In the genomic region with DNA sequence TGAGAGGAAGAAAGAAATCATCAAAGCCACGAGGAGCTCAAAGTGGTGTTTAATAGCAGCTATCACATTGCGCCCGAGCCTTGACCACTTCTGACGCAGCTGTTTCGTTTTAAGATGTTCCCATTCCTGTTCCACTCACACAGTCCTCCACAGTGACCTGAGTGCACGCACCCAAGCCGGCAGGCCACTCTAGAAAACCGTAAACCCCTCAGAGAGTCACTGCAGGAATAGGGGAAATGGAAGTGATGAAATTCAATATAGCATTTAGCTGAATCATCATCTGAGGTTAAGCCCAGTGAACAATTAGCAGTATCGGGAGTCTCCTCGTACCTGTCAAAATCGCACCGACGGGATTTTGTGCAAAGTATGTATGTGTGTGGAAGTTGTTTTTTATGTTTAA, we compare ENCODE assay signal across 20 cellular contexts. TPM values are rescaled to one million over a fixed set of nuclear protein-coding genes. Genes with fewer than 3 reads are reported as not detected.
DNase-seq lines count a peak whose midpoint lies in the region; ATAC-seq, FAIRE-seq and TF ChIP-seq lines count a peak whose summit lies in the region.
"Had no signal": no experiment of that assay in that cellular context is flagged by ENCODE, and none has a peak within 500 bp of the region (broad histone marks: within the 10 kb centered on the region; RNA-seq: fewer than 3 reads in every experiment).

No MANE protein-coding gene starts in this region.

- no peak overlapping the region for H2BK120ac ChIP-seq in IMR-90 (ENCODE audit: low read depth, low read length)

- H3K4me2 ChIP-seq in IMR-90 (ENCODE audit: low read depth, low read length) = peak overlapping the region; percentile 35; the same call in 1 of the 2 replicates

- H3K9me3 ChIP-seq in IMR-90 (ENCODE audit: control insufficient read depth, insufficient read depth, low read length) = no peaks in the 10 kb centered on the region
- no peaks in the 10 kb centered on the region for H3K9me3 ChIP-seq in RWPE2 (ENCODE audit: severe bottlenecking)
- no peaks in the 10 kb centered on the region for H3K9me3 ChIP-seq in right atrium auricular region
- H3K9me3 ChIP-seq: neutrophil, testis had no signal

- no peak for FAIRE-seq in D721Med (lab: Jason Lieb, UNC)
- FAIRE-seq: GM12878, islet of Langerhans had no signal

- no peak for ATAC-seq in IMR-90 (ENCODE audit: low read depth)
- peak; percentile 36; the same call in 1 of the 3 replicates for ATAC-seq in RWPE2 (ENCODE audit: low read depth)
- ATAC-seq: GM12878 had no signal

- no peak overlapping the region for H3K23ac ChIP-seq in IMR-90 (ENCODE audit: low read depth, low read length)

- H4K20me1 ChIP-seq in IMR-90 (ENCODE audit: insufficient read depth, low read length) = no peaks in the 10 kb centered on the region

- in situ Hi-C loops in IMR-90 (cut with MboI; ENCODE audit: low sequenced_read_pairs) = no loop called here

- no peak overlapping the region for H4K8ac ChIP-seq in IMR-90 (ENCODE audit: low read depth in 2 of 2, low read length in 2 of 2)

- no peak overlapping the region for H3K18ac ChIP-seq in IMR-90 (ENCODE audit: low read depth, low read length)

- no peak overlapping the region for H3K4ac ChIP-seq in IMR-90 (ENCODE audit: low read depth, low read length)

- H3K4me1 ChIP-seq in IMR-90 (ENCODE audit: control insufficient read depth, insufficient read depth, low read length) (no peaks in the 10 kb centered on the region), RWPE2 (ENCODE audit: insufficient read depth, poor library complexity, severe bottlenecking) (no peaks in the 10 kb centered on the region), right atrium auricular region (peaks cover 0 to 6% of the 10 kb centered on the region in 2 donors)
- H3K4me1 ChIP-seq: testis had no signal

- POLR2A ChIA-PET in IMR-90 (lab: Charles Lee; ENCODE audit: unreplicated experiment) = no interaction called here

- peak; percentile 32 for DNase-seq in CD1c-positive myeloid dendritic cell (ENCODE audit: extremely low spot score)
- no peak for DNase-seq in IMR-90
- DNase-seq in RWPE2 (ENCODE audit: low spot score) = no peak
- no peak for DNase-seq in right atrium auricular region (ENCODE audit: low spot score)
- no peak for DNase-seq in activated CD4-positive, alpha-beta T cell treated with anti-CD3 and anti-CD28 coated beads for 4 hours
- no peak for DNase-seq in D721Med (ENCODE audit: insufficient read length, low spot score)
- no peak for DNase-seq in NCI-H146 treated with DMSO at 0.1 percent for 48 hours (lab: John Stamatoyannopoulos, UW; ENCODE audit: unreplicated experiment)
- DNase-seq in effector CD8-positive, alpha-beta T cell (lab: John Stamatoyannopoulos, UW) = no peak
- DNase-seq: activated naive CD4-positive, alpha-beta T cell treated with anti-CD3 and anti-CD28 coated beads, Interleukin-2, amount 50 U/mL, for 16 hours; COR-L47; glutamatergic neuron; mesendoderm; NCI-H2081; stimulated activated CD4-positive, alpha-beta T cell treated with anti-CD3 and anti-CD28 coated beads, Interleukin-4, amount 100 ng/mL, for 4 hours; testis had no signal

- intact Hi-C loops in IMR-90 (cut with micrococcal nuclease) = loop anchor here (5.0 kb wide), 1 partner anchor 44 kb away; no protein-coding TSS in a partner anchor

- H4K91ac ChIP-seq in IMR-90 (ENCODE audit: insufficient read depth, low read depth, low read length) = no peak overlapping the region

- H3K36me3 ChIP-seq in IMR-90 (ENCODE audit: control insufficient read depth, insufficient read depth, low read length) = no peaks in the 10 kb centered on the region
- no peaks in the 10 kb centered on the region for H3K36me3 ChIP-seq in RWPE2 (ENCODE audit: low read depth)
- H3K36me3 ChIP-seq in right atrium auricular region = no peaks in the 10 kb centered on the region
- H3K36me3 ChIP-seq: neutrophil had no signal

- CTCF ChIA-PET in IMR-90 (lab: Yijun Ruan, JAX) = interaction anchor here (0.6 kb wide), 1 partner anchor 49 kb away, joined by 4 read pairs; no protein-coding TSS in a partner anchor

- no peak overlapping the region for H3K14ac ChIP-seq in IMR-90 (replicated peaks; ENCODE audit: low read depth, low read length)

- WGBS in IMR-90 (ENCODE audit: extremely low coverage in 2 of 2, insufficient read length in 1 of 2), 2 experiments = no CpG with 5 or more reads among the region's 13 CpGs

- H3K79me1 ChIP-seq in IMR-90 (ENCODE audit: low read depth in 1 of 2, low read length in 2 of 2) = no peaks in the 10 kb centered on the region

- dilution Hi-C loops in IMR-90 (cut with HindIII; ENCODE audit: low sequenced_read_pairs, unreplicated experiment) = no loop called here

- no peak overlapping the region for H4K5ac ChIP-seq in IMR-90 (ENCODE audit: low read depth, low read length)

- H2AK9ac ChIP-seq in IMR-90 (replicated peaks; ENCODE audit: low read depth, low read length, poor library complexity) = no peak overlapping the region

- H3K27ac ChIP-seq in IMR-90 (ENCODE audit: insufficient read depth, low read length) (no peak overlapping the region), RWPE2 (ENCODE audit: poor library complexity, severe bottlenecking) (no peak overlapping the region), right atrium auricular region (peak overlapping the region; percentile 49 to 72)
- H3K27ac ChIP-seq: coronary artery, neutrophil, testis had no signal

- no peak overlapping the region for H2BK20ac ChIP-seq in IMR-90 (ENCODE audit: low read depth, low read length)

- no peak for TF ChIP-seq CTCF in IMR-90 (conservative IDR thresholded peaks at IDR 0.05; ENCODE audit: low read depth, low read length)
- no peak for TF ChIP-seq CTCF in RWPE2 (IDR thresholded peaks at IDR 0.05; ENCODE audit: poor library complexity, severe bottlenecking)
- TF ChIP-seq CTCF in right atrium auricular region (IDR thresholded peaks at IDR 0.05) = no peak
- no peak for TF ChIP-seq CTCF in D721Med (IDR thresholded peaks at IDR 0.05; ENCODE audit: insufficient read depth, missing control alignments)

- peaks cover 13% of the 10 kb centered on the region for H3K27me3 ChIP-seq in IMR-90 (ENCODE audit: control insufficient read depth, insufficient read depth, low read length)
- H3K27me3 ChIP-seq in RWPE2 (ENCODE audit: insufficient read depth, poor library complexity, severe bottlenecking) = peaks cover 75% of the 10 kb centered on the region
- H3K27me3 ChIP-seq in right atrium auricular region = no peaks in the 10 kb centered on the region
- H3K27me3 ChIP-seq: testis had no signal

- no peak overlapping the region for H2BK5ac ChIP-seq in IMR-90 (ENCODE audit: low read depth, low read length, poor library complexity, severe bottlenecking)

- BruUV-seq in IMR-90 (replicated peaks; lab: Mats Ljungman, UMichigan) = no TSS peak

- H2BK15ac ChIP-seq in IMR-90 (ENCODE audit: low read depth, low read length) = no peak overlapping the region

- H3K4me3 ChIP-seq in IMR-90 (ENCODE audit: insufficient read depth, low read depth, low read length) (no peak overlapping the region), RWPE2 (ENCODE audit: severe bottlenecking) (no peak overlapping the region), right atrium auricular region (peak overlapping the region in 1 of 2 donors; percentile 4)
- H3K4me3 ChIP-seq: coronary artery, GM12878, testis had no signal

- H3K9me1 ChIP-seq in IMR-90 (ENCODE audit: insufficient read depth, low read length) = no peaks in the 10 kb centered on the region

- H3K56ac ChIP-seq in IMR-90 (ENCODE audit: extremely low read depth, insufficient read depth, low read length) = no peak overlapping the region

- TF ChIP-seq RAD21 in IMR-90 (IDR thresholded peaks at IDR 0.05; ENCODE audit: low read length) = no peak

- no peak overlapping the region for H2AK5ac ChIP-seq in IMR-90 (ENCODE audit: low read depth, low read length)

- H2AFZ ChIP-seq in IMR-90 (replicated peaks; ENCODE audit: low read length, poor library complexity) = no peak overlapping the region

- TF ChIP-seq POLR2A in IMR-90 (IDR thresholded peaks at IDR 0.05; ENCODE audit: low read depth, low read length) = no peak

- H3K9ac ChIP-seq in IMR-90 (ENCODE audit: low read depth, low read length) = no peak overlapping the region

TF ChIP-seq in IMR-90, 13 proteins besides CTCF, POLR2A, EP300 and RAD21 (continues in another document):
- TF ChIP-seq MXI1 (IDR thresholded peaks at IDR 0.05; ENCODE audit: borderline replicate concordance, low read depth, low read length) = no peak
- no peak for TF ChIP-seq CEBPB (IDR thresholded peaks at IDR 0.05; ENCODE audit: low read depth, low read length)
- no peak for TF ChIP-seq FOS (IDR thresholded peaks at IDR 0.05; ENCODE audit: low read depth, low read length)
- TF ChIP-seq ELK1 (IDR thresholded peaks at IDR 0.05; ENCODE audit: borderline replicate concordance, low read depth, low read length) = no peak
- TF ChIP-seq SMC3 (IDR thresholded peaks at IDR 0.05; ENCODE audit: low read depth, low read length) = no peak
- TF ChIP-seq, protein P1, sequence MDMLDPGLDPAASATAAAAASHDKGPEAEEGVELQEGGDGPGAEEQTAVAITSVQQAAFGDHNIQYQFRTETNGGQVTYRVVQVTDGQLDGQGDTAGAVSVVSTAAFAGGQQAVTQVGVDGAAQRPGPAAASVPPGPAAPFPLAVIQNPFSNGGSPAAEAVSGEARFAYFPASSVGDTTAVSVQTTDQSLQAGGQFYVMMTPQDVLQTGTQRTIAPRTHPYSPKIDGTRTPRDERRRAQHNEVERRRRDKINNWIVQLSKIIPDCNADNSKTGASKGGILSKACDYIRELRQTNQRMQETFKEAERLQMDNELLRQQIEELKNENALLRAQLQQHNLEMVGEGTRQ (IDR thresholded peaks at IDR 0.05; ENCODE audit: low read depth, low read length) = no peak
- TF ChIP-seq CHD1 (IDR thresholded peaks at IDR 0.05; ENCODE audit: low read depth, low read length) = no peak
- TF ChIP-seq MAFK (IDR thresholded peaks at IDR 0.05; ENCODE audit: low read depth, low read length) = no peak
- TF ChIP-seq MAZ (IDR thresholded peaks at IDR 0.05; ENCODE audit: borderline replicate concordance, low read depth, low read length) = no peak
- TF ChIP-seq RFX5 (IDR thresholded peaks at IDR 0.05; ENCODE audit: low read depth, low read length) = no peak
- TF ChIP-seq RCOR1 (IDR thresholded peaks at IDR 0.05; ENCODE audit: insufficient replicate concordance, low read length) = no peak

RNA-seq across cellular contexts. Expression of gene HAND2, which starts 17.9 kb away (rescaled TPM):
- total RNA-seq in IMR-90 (2012; rRNA removed) (0.36 and 0.56 TPM in 2 replicates), right atrium auricular region (100 to 1,000 TPM in 1 of 2 donors, 10 to 100 TPM in 1; 86.3 to 108 TPM)
- 0.67 and 0.97 TPM in 2 replicates for polyA plus RNA-seq in IMR-90 (2012; rRNA removed)
- polyA plus RNA-seq in IMR-90 (2012; cell fraction: cytosol; rRNA removed) = 0.71 and 1.9 TPM in 2 replicates
- polyA plus RNA-seq in IMR-90 (2012; cell fraction: nucleus; rRNA removed; ENCODE audit: low replicate concordance) = 0.57 and 1.4 TPM in 2 replicates
- total RNA-seq: GM12878, MCF 10A had no signal

Comparison
In these comparisons a context has a peak if more than half of its experiments do, and no peak if none do; other contexts are left out.
1. H3K27ac ChIP-seq: peak in right atrium auricular region (2 of 2); none in IMR-90 (single experiment) and RWPE2 (single experiment).
2. RNA of gene HAND2, which starts 17.9 kb away (total RNA-seq): 86.3 to 108 TPM in right atrium auricular region; 0.36 to 0.56 TPM in IMR-90; every median in the first group is over 10 times any median in the second.